In genomic region chr14:23322568-23323517, GRCh38 we compare ENCODE assay signal across 1 cellular context.
A peak's percentile ranks its signal among the peaks of the same experiment; 100 is the strongest.
TF ChIP-seq lines count a peak whose summit lies in the region.

No MANE protein-coding gene starts in this region.

TF ChIP-seq in HepG2, 621 proteins besides CTCF, POLR2A, EP300 and RAD21 (continued from another document and continues in another):
- no peak for TF ChIP-seq AKNA (CRISPR knock-in tag; IDR thresholded peaks at IDR 0.05; ENCODE audit: borderline replicate concordance)
- TF ChIP-seq ZNF124 (CRISPR knock-in tag; IDR thresholded peaks at IDR 0.05), result no peak
- TF ChIP-seq ZNF12 (CRISPR knock-in tag; IDR thresholded peaks at IDR 0.05), result 0 out of 2 replicates have a peak, but pooled peaks have one; percentile 49
- TF ChIP-seq ARID4A (CRISPR knock-in tag; IDR thresholded peaks at IDR 0.05; ENCODE audit: borderline replicate concordance), result peak; percentile 3; the same call in 1 of the 2 replicates
- no peak for TF ChIP-seq ZNF225 (CRISPR knock-in tag; IDR thresholded peaks at IDR 0.05)
- TF ChIP-seq ZMYM4 (CRISPR knock-in tag; IDR thresholded peaks at IDR 0.05), result peak; percentile 9; the same call in 1 of the 2 replicates
- peak; percentile 58 for TF ChIP-seq ZNF784 (CRISPR knock-in tag; IDR thresholded peaks at IDR 0.05; ENCODE audit: borderline replicate concordance)
- TF ChIP-seq HNRNPLL (IDR thresholded peaks at IDR 0.05; ENCODE audit: low read depth, low read length, poor library complexity, severe bottlenecking), result no peak
- 0 out of 2 replicates have a peak, but pooled peaks have one; percentile 31 for TF ChIP-seq MTF1 (CRISPR knock-in tag; IDR thresholded peaks at IDR 0.05)
- no peak for TF ChIP-seq ZNF770 (CRISPR knock-in tag; IDR thresholded peaks at IDR 0.05)
- TF ChIP-seq FOXC1 (CRISPR knock-in tag; IDR thresholded peaks at IDR 0.05; ENCODE audit: borderline replicate concordance), result no peak
- no peak for TF ChIP-seq CENPBD1 (CRISPR knock-in tag; IDR thresholded peaks at IDR 0.05; ENCODE audit: borderline replicate concordance, low read depth)
- TF ChIP-seq NCOR1 (IDR thresholded peaks at IDR 0.05; ENCODE audit: borderline replicate concordance, low read length), result 0 out of 2 replicates have a peak, but pooled peaks have one; percentile 7
- TF ChIP-seq RARG (CRISPR knock-in tag; IDR thresholded peaks at IDR 0.05; ENCODE audit: low read depth), result peak; percentile 83; the same call in 1 of the 2 replicates
- TF ChIP-seq BRF2 (CRISPR knock-in tag; IDR thresholded peaks at IDR 0.05), result no peak
- TF ChIP-seq ZNF790 (CRISPR knock-in tag; IDR thresholded peaks at IDR 0.05; ENCODE audit: borderline replicate concordance), result 0 out of 2 replicates have a peak, but pooled peaks have one; percentile 47
- 0 out of 2 replicates have a peak, but pooled peaks have one; percentile 18 for TF ChIP-seq UBTF (CRISPR knock-in tag; IDR thresholded peaks at IDR 0.05)
- TF ChIP-seq SALL1 (CRISPR knock-in tag; IDR thresholded peaks at IDR 0.05), result no peak
- peak; percentile 14; the same call in 1 of the 2 replicates for TF ChIP-seq WIZ (CRISPR knock-in tag; IDR thresholded peaks at IDR 0.05)
- TF ChIP-seq ATF4 (CRISPR knock-in tag; IDR thresholded peaks at IDR 0.05), result 0 out of 4 replicates have a peak, but pooled peaks of 1 of the 2 experiments have one; percentile 17
- TF ChIP-seq ZNF17 (CRISPR knock-in tag; IDR thresholded peaks at IDR 0.05), result 0 out of 2 replicates have a peak, but pooled peaks have one; percentile 55
- no peak for TF ChIP-seq ZNF496 (CRISPR knock-in tag; IDR thresholded peaks at IDR 0.05; ENCODE audit: insufficient replicate concordance)
- no peak for TF ChIP-seq ZFYVE20 (CRISPR knock-in tag; IDR thresholded peaks at IDR 0.05; ENCODE audit: borderline replicate concordance, low read depth)
- TF ChIP-seq FOXA1 (IDR thresholded peaks at IDR 0.05), result no peak
- TF ChIP-seq FOXA1 (CRISPR knock-in tag; IDR thresholded peaks at IDR 0.05), result no peak
- TF ChIP-seq ESRRA (CRISPR knock-in tag; IDR thresholded peaks at IDR 0.05; ENCODE audit: low read depth), result no peak; the same call in 1 of the 2 replicates
- peak; percentile 9; the same call in 1 of the 2 replicates for TF ChIP-seq SNAPC2 (CRISPR knock-in tag; IDR thresholded peaks at IDR 0.05)
- TF ChIP-seq NFIC (IDR thresholded peaks at IDR 0.05; ENCODE audit: low read length), result no peak
- no peak for TF ChIP-seq CBFB (CRISPR knock-in tag; IDR thresholded peaks at IDR 0.05)
- TF ChIP-seq ZMAT5 (CRISPR knock-in tag; IDR thresholded peaks at IDR 0.05; ENCODE audit: borderline replicate concordance, low read depth), result no peak
- 0 out of 2 replicates have a peak, but pooled peaks have one; percentile 22 for TF ChIP-seq SNAPC4 (CRISPR knock-in tag; IDR thresholded peaks at IDR 0.05)
- TF ChIP-seq ZSCAN29 (CRISPR knock-in tag; conservative IDR thresholded peaks at IDR 0.05), result no peak
- 0 out of 2 replicates have a peak, but pooled peaks have one; percentile 26 for TF ChIP-seq ZNF232 (CRISPR knock-in tag; IDR thresholded peaks at IDR 0.05; ENCODE audit: borderline replicate concordance)
